ENCODE assay signal across 22 cellular contexts in genomic region chr20:43015566-43015965, GRCh38.
DNase-seq lines count a peak whose midpoint lies in the region; ATAC-seq and TF ChIP-seq lines count a peak whose summit lies in the region.
"Had no signal": no experiment of that assay in that cellular context is flagged by ENCODE, and none has a peak within 500 bp of the region (broad histone marks: within the 10 kb centered on the region; RNA-seq: fewer than 3 reads in every experiment).

No MANE protein-coding gene starts in this region.

- peak overlapping the region; percentile 75 for H3K4me2 ChIP-seq in Karpas-422 (ENCODE audit: low read depth, low read length, poor library complexity, severe bottlenecking)
- H3K4me2 ChIP-seq: A549; BLaER1 treated with 17β-estradiol and CSF1 and Interleukin-3, amounts not matched to agents 10 nM and 100 nM had no signal

- H3K4me3 ChIP-seq in Karpas-422 (ENCODE audit: low read length) (no peak overlapping the region; the same call in 1 of the 2 replicates), esophagus muscularis mucosa (no peak overlapping the region)
- H3K4me3 ChIP-seq: A549; BLaER1 treated with 17β-estradiol and CSF1 and Interleukin-3, amounts not matched to agents 10 nM and 100 nM had no signal

- no peak overlapping the region for H3K27ac Mint-ChIP-seq in stimulated activated naive CD8-positive, alpha-beta T cell treated with anti-CD3 and anti-CD28 coated beads, Interleukin-15, amount 100 ng/mL, for 72 hours
- H3K27ac Mint-ChIP-seq: CD4-positive, alpha-beta memory T cell had no signal

- peaks cover 18% of the 10 kb centered on the region for H3K27me3 Mint-ChIP-seq in stimulated activated naive CD8-positive, alpha-beta T cell treated with anti-CD3 and anti-CD28 coated beads, Interleukin-15, amount 100 ng/mL, for 72 hours

- no peak overlapping the region for H2AFZ ChIP-seq in Karpas-422 (ENCODE audit: low read length)

- no peak overlapping the region for H3K4me3 Mint-ChIP-seq in stimulated activated naive CD8-positive, alpha-beta T cell treated with anti-CD3 and anti-CD28 coated beads, Interleukin-15, amount 100 ng/mL, for 72 hours
- H3K4me3 Mint-ChIP-seq: CD4-positive, alpha-beta memory T cell had no signal

- H3K4me1 ChIP-seq in Karpas-422 (ENCODE audit: low read length): peaks cover 86% of the 10 kb centered on the region
- no peaks in the 10 kb centered on the region for H3K4me1 ChIP-seq in esophagus muscularis mucosa
- H3K4me1 ChIP-seq: A549, BE2C had no signal

- peak; percentile 76 for DNase-seq in Karpas-422
- DNase-seq in NCI-H526 treated with DMSO at 0.1 percent for 48 hours (lab: John Stamatoyannopoulos, UW): peak; percentile 49
- peak; percentile 50 for DNase-seq in esophagus muscularis mucosa (ENCODE audit: extremely low spot score)
- no peak for DNase-seq in stimulated activated CD4-positive, alpha-beta T cell treated with anti-CD3 and anti-CD28 coated beads, Interleukin-4, amount 100 ng/mL, for 4 hours
- DNase-seq in NCI-H146 (lab: John Stamatoyannopoulos, UW): no peak
- no peak for DNase-seq in stimulated activated naive CD8-positive, alpha-beta T cell treated with anti-CD3 and anti-CD28 coated beads, Interleukin-15, amount 100 ng/mL, for 72 hours
- DNase-seq: 8988T; ACHN; AML-193; BE2C; Calu3; CD4-positive, alpha-beta memory T cell; COR-L47; DMS53; DMS79 treated with DMSO at 0.1 percent for 48 hours; GF-D8; GOT3; H7; HCEC 1CT had no signal

- TF ChIP-seq POLR2A in esophagus muscularis mucosa (IDR thresholded peaks at IDR 0.05; ENCODE audit: low read depth): no peak

- no peaks in the 10 kb centered on the region for H3K9me3 ChIP-seq in Karpas-422 (ENCODE audit: low read length)
- H3K9me3 ChIP-seq in esophagus muscularis mucosa: no peaks in the 10 kb centered on the region
- H3K9me3 ChIP-seq: A549; BE2C; BLaER1 treated with 17β-estradiol and CSF1 and Interleukin-3, amounts not matched to agents 10 nM and 100 nM had no signal

- H3K27ac ChIP-seq in Karpas-422 (ENCODE audit: low read length) (peak overlapping the region; percentile 100), esophagus muscularis mucosa (replicated peaks in 1 of 4) (no peak overlapping the region)
- H3K27ac ChIP-seq: A549; BLaER1 treated with 17β-estradiol and CSF1 and Interleukin-3, amounts not matched to agents 10 nM and 100 nM had no signal

- H3K4me1 Mint-ChIP-seq in stimulated activated naive CD8-positive, alpha-beta T cell treated with anti-CD3 and anti-CD28 coated beads, Interleukin-15, amount 100 ng/mL, for 72 hours: no peaks in the 10 kb centered on the region
- H3K4me1 Mint-ChIP-seq: CD4-positive, alpha-beta memory T cell had no signal

- peaks cover 0 to 8% of the 10 kb centered on the region in 2 donors for H3K9me3 Mint-ChIP-seq in stimulated activated naive CD8-positive, alpha-beta T cell treated with anti-CD3 and anti-CD28 coated beads, Interleukin-15, amount 100 ng/mL, for 72 hours

- H3K36me3 ChIP-seq in Karpas-422 (ENCODE audit: insufficient read depth, low read length) (no peaks in the 10 kb centered on the region), esophagus muscularis mucosa (no peaks in the 10 kb centered on the region)
- H3K36me3 ChIP-seq: BE2C; BLaER1 treated with 17β-estradiol and CSF1 and Interleukin-3, amounts not matched to agents 10 nM and 100 nM had no signal

- H3K9ac ChIP-seq in Karpas-422 (ENCODE audit: low read length): peak overlapping the region; percentile 79
- H3K9ac ChIP-seq: BLaER1 treated with 17β-estradiol and CSF1 and Interleukin-3, amounts not matched to agents 10 nM and 100 nM had no signal

- no peak for TF ChIP-seq CTCF in esophagus muscularis mucosa (IDR thresholded peaks at IDR 0.05)

- no peak for TF ChIP-seq EP300 in esophagus muscularis mucosa (IDR thresholded peaks at IDR 0.05)

- 86% methylated on average over 1 of the region's 1 CpG for WGBS in esophagus muscularis mucosa

- intact Hi-C loops in esophagus muscularis mucosa (cut with DNase I): no loop called here

- H3K79me2 ChIP-seq in Karpas-422 (ENCODE audit: low read length): no peaks in the 10 kb centered on the region

- no peak for ATAC-seq in HG03457 (IDR thresholded peaks at IDR 0.05; ENCODE audit: unreplicated experiment)
- no peak for ATAC-seq in stimulated activated naive CD8-positive, alpha-beta T cell treated with anti-CD3 and anti-CD28 coated beads, Interleukin-15, amount 100 ng/mL, for 72 hours
- ATAC-seq: A549 had no signal

- H3K27me3 ChIP-seq in Karpas-422 (ENCODE audit: low read length) (no peaks in the 10 kb centered on the region), esophagus muscularis mucosa (peaks cover 0 to 16% (median 0%) of the 10 kb centered on the region in 4 donors)
- H3K27me3 ChIP-seq: BE2C; BLaER1 treated with 17β-estradiol and CSF1 and Interleukin-3, amounts not matched to agents 10 nM and 100 nM had no signal

- H3K9me2 ChIP-seq in Karpas-422 (replicated peaks; ENCODE audit: insufficient read depth, low read length): no peaks in the 10 kb centered on the region

- no peaks in the 10 kb centered on the region for H4K20me1 ChIP-seq in Karpas-422 (ENCODE audit: insufficient read depth, low read depth, low read length)
- H4K20me1 ChIP-seq: BLaER1 treated with 17β-estradiol and CSF1 and Interleukin-3, amounts not matched to agents 10 nM and 100 nM had no signal

Comparison
In these comparisons a context has a peak if more than half of its experiments do, and no peak if none do; other contexts are left out.
1. DNase-seq: peak in Karpas-422 (single experiment), NCI-H526 treated with DMSO at 0.1 percent for 48 hours (single experiment) and esophagus muscularis mucosa (single experiment); none in stimulated activated CD4-positive, alpha-beta T cell treated with anti-CD3 and anti-CD28 coated beads, Interleukin-4, amount 100 ng/mL, for 4 hours (0 of 2), NCI-H146 (single experiment) and stimulated activated naive CD8-positive, alpha-beta T cell treated with anti-CD3 and anti-CD28 coated beads, Interleukin-15, amount 100 ng/mL, for 72 hours (0 of 2).